Comparison of ENCODE assay signal across 27 cellular contexts in the genomic region with DNA sequence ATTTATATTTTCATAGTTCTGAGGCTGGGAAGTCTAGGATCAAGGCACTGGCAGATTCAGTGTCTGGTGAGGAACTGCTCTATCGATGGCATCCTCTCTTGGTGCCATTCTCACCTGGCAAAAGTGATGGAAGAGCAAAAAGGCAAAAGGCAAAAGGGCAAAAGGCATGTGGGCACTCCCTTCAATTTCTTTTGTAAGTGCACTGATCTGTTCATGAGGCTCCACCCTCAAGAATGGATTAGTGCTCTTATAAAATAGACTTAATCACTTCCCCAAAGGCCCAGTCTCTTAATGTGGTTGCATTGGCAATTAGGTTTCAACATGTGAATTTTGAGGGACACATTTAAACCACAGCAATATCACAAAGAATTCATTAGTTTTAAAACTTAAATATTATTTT. TPM values are rescaled to one million over a fixed set of nuclear protein-coding genes. Genes with fewer than 3 reads are reported as not detected.
"Had no signal": no experiment of that assay in that cellular context is flagged by ENCODE, and none has a peak within 500 bp of the region (broad histone marks: within the 10 kb centered on the region; RNA-seq: fewer than 3 reads in every experiment).

No MANE protein-coding gene starts in this region.

- H3K4me2 ChIP-seq: smooth muscle cell had no signal

- H3K36me3 ChIP-seq: esophagus muscularis mucosa, heart left ventricle, pancreas had no signal

- H3K4me3 Mint-ChIP-seq: endodermal cell, natural killer cell, neural crest cell had no signal

- H3K9me3 ChIP-seq: esophagus muscularis mucosa, pancreas had no signal

- H3K4me3 ChIP-seq: coronary artery, esophagus muscularis mucosa, heart left ventricle, pancreas, smooth muscle cell had no signal

- H3K27ac ChIP-seq: coronary artery, esophagus muscularis mucosa, pancreas had no signal

- H3K27me3 Mint-ChIP-seq: progenitor cell of endocrine pancreas had no signal

- H3K4me1 Mint-ChIP-seq: endodermal cell, natural killer cell had no signal

- H3K9me3 Mint-ChIP-seq: natural killer cell had no signal

- DNase-seq: effector CD4-positive, alpha-beta T cell; endodermal cell; foreskin melanocyte; heart left ventricle; hippocampal formation; kidney glomerular epithelial cell; mammary epithelial cell; natural killer cell; pancreas; right cardiac atrium; stimulated activated CD4-positive, alpha-beta T cell treated with anti-CD3 and anti-CD28 coated beads, Interleukin-2, amount 100 ng/mL, for 48 hours; stimulated activated naive CD4-positive, alpha-beta T cell treated with Interleukin-2 at 50 U/mL for 16 hours had no signal

- FAIRE-seq: endothelial cell of umbilical vein, islet of Langerhans, pancreas, urothelium cell line had no signal

- H3K27me3 ChIP-seq: esophagus muscularis mucosa, heart left ventricle, pancreas had no signal

- H3K36me3 Mint-ChIP-seq: natural killer cell had no signal

- ATAC-seq: heart left ventricle, left lobe of liver, natural killer cell, pancreas, right cardiac atrium had no signal

- H3K4me1 ChIP-seq: esophagus muscularis mucosa, pancreas had no signal

RNA-seq across cellular contexts. Expression of gene TAS2R60, which starts 16.1 kb away (rescaled TPM):
- total RNA-seq: chondrocyte, dermis microvascular lymphatic vessel endothelial cell, endothelial cell of umbilical vein, glomerular endothelial cell, heart left ventricle, lower leg skin, mucosa of gallbladder, myocyte, neural crest cell, pancreas, progenitor cell of endocrine pancreas, right cardiac atrium, smooth muscle cell had no signal
- polyA plus RNA-seq: endothelial cell of umbilical vein, heart left ventricle, mammary epithelial cell, pancreas, right cardiac atrium, smooth muscle cell had no signal

RNA-seq across cellular contexts. Expression of gene TAS2R41, which starts 18.3 kb away (rescaled TPM):
- total RNA-seq: chondrocyte, dermis microvascular lymphatic vessel endothelial cell, endothelial cell of umbilical vein, glomerular endothelial cell, heart left ventricle, mammary epithelial cell, mucosa of gallbladder, myocyte, natural killer cell, neural crest cell, progenitor cell of endocrine pancreas, right cardiac atrium, smooth muscle cell had no signal
- polyA plus RNA-seq: endothelial cell of umbilical vein, heart left ventricle, mammary epithelial cell, pancreas, right cardiac atrium, smooth muscle cell had no signal

RNA-seq across cellular contexts. Expression of gene EPHA1, which starts 50.7 kb away (rescaled TPM):
- total RNA-seq: chondrocyte, dermis microvascular lymphatic vessel endothelial cell, endothelial cell of umbilical vein, glomerular endothelial cell, myocyte, neural crest cell had no signal
